Comparison of ENCODE assay signal across 1 cellular context in genomic region chr20:17612287-17612974, GRCh38.
TF ChIP-seq lines count a peak whose summit lies in the region.

No MANE protein-coding gene starts in this region.

TF ChIP-seq in HepG2, 621 proteins besides CTCF, POLR2A, EP300 and RAD21 (continued from another document and continues in another):
- no peak for TF ChIP-seq HMGXB4 (CRISPR knock-in tag; IDR thresholded peaks at IDR 0.05; ENCODE audit: borderline replicate concordance in 1 of 2, low read depth in 1 of 2)
- TF ChIP-seq SNRNP70 (IDR thresholded peaks at IDR 0.05; ENCODE audit: low read depth, low read length): no peak
- 0 out of 2 replicates have a peak, but pooled peaks have one; percentile 40 for TF ChIP-seq ZNF350 (CRISPR knock-in tag; IDR thresholded peaks at IDR 0.05; ENCODE audit: borderline replicate concordance, low read depth)
- 0 out of 2 replicates have a peak, but pooled peaks have one; percentile 24 for TF ChIP-seq ZNF180 (CRISPR knock-in tag; IDR thresholded peaks at IDR 0.05; ENCODE audit: borderline replicate concordance, low read depth)
- TF ChIP-seq ATF7-NPFF (CRISPR knock-in tag; IDR thresholded peaks at IDR 0.05; ENCODE audit: low read depth): peak; percentile 88
- TF ChIP-seq ARID4A (CRISPR knock-in tag; IDR thresholded peaks at IDR 0.05; ENCODE audit: borderline replicate concordance): no peak; the same call in 1 of the 2 replicates
- peak; percentile 21; the same call in 1 of the 2 replicates for TF ChIP-seq ZNF772 (CRISPR knock-in tag; IDR thresholded peaks at IDR 0.05)
- peak; percentile 31 for TF ChIP-seq PHF5A (CRISPR knock-in tag; IDR thresholded peaks at IDR 0.05; ENCODE audit: low read depth, unreplicated experiment)
- TF ChIP-seq ZC3H4 (CRISPR knock-in tag; IDR thresholded peaks at IDR 0.05; ENCODE audit: borderline replicate concordance): no peak
- TF ChIP-seq, protein P1, sequence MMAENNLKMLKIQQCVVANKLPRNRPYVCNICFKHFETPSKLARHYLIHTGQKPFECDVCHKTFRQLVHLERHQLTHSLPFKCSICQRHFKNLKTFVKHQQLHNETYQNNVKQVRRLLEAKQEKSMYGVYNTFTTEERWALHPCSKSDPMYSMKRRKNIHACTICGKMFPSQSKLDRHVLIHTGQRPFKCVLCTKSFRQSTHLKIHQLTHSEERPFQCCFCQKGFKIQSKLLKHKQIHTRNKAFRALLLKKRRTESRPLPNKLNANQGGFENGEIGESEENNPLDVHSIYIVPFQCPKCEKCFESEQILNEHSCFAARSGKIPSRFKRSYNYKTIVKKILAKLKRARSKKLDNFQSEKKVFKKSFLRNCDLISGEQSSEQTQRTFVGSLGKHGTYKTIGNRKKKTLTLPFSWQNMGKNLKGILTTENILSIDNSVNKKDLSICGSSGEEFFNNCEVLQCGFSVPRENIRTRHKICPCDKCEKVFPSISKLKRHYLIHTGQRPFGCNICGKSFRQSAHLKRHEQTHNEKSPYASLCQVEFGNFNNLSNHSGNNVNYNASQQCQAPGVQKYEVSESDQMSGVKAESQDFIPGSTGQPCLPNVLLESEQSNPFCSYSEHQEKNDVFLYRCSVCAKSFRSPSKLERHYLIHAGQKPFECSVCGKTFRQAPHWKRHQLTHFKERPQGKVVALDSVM (CRISPR knock-in tag; IDR thresholded peaks at IDR 0.05): 0 out of 2 replicates have a peak, but pooled peaks have one; percentile 23
- TF ChIP-seq NKX3-1 (CRISPR knock-in tag; IDR thresholded peaks at IDR 0.05): no peak
- peak; percentile 36; the same call in 1 of the 2 replicates for TF ChIP-seq NFKB2 (CRISPR knock-in tag; IDR thresholded peaks at IDR 0.05; ENCODE audit: borderline replicate concordance)
- TF ChIP-seq RARA (CRISPR knock-in tag; IDR thresholded peaks at IDR 0.05): peak; percentile 25; the same call in 1 of the 2 replicates
- TF ChIP-seq ZNF512 (CRISPR knock-in tag; IDR thresholded peaks at IDR 0.05): peak; percentile 36; the same call in 1 of the 2 replicates
- TF ChIP-seq BRCA1 (CRISPR knock-in tag; IDR thresholded peaks at IDR 0.05): peak; percentile 78; the same call in 1 of the 2 replicates
- TF ChIP-seq NCOA5 (CRISPR knock-in tag; IDR thresholded peaks at IDR 0.05): peak; percentile 51; the same call in 1 of the 2 replicates
- TF ChIP-seq CSRNP1 (CRISPR knock-in tag; IDR thresholded peaks at IDR 0.05): 0 out of 2 replicates have a peak, but pooled peaks have one; percentile 11
- TF ChIP-seq ARNT (IDR thresholded peaks at IDR 0.05): no peak
- TF ChIP-seq, protein P2, sequence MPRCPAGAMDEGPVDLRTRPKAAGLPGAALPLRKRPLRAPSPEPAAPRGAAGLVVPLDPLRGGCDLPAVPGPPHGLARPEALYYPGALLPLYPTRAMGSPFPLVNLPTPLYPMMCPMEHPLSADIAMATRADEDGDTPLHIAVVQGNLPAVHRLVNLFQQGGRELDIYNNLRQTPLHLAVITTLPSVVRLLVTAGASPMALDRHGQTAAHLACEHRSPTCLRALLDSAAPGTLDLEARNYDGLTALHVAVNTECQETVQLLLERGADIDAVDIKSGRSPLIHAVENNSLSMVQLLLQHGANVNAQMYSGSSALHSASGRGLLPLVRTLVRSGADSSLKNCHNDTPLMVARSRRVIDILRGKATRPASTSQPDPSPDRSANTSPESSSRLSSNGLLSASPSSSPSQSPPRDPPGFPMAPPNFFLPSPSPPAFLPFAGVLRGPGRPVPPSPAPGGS (CRISPR knock-in tag; IDR thresholded peaks at IDR 0.05): 0 out of 2 replicates have a peak, but pooled peaks have one; percentile 31
- no peak for TF ChIP-seq HNRNPK (IDR thresholded peaks at IDR 0.05; ENCODE audit: low read depth, low read length, poor library complexity, severe bottlenecking)
- TF ChIP-seq, protein P3, sequence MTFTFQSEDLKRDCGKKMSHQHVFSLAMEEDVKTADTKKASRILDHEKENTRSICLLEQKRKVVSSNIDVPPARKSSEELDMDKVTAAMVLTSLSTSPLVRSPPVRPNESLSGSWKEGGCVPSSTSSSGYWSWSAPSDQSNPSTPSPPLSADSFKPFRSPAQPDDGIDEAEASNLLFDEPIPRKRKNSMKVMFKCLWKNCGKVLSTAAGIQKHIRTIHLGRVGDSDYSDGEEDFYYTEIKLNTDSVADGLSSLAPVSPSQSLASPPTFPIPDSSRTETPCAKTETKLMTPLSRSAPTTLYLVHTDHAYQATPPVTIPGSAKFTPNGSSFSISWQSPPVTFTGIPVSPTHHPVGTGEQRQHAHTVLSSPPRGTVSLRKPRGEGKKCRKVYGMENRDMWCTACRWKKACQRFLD (CRISPR knock-in tag; IDR thresholded peaks at IDR 0.05; ENCODE audit: borderline replicate concordance): no peak
- TF ChIP-seq ATF6 (CRISPR knock-in tag; conservative IDR thresholded peaks at IDR 0.05): no peak
- TF ChIP-seq, protein P4, sequence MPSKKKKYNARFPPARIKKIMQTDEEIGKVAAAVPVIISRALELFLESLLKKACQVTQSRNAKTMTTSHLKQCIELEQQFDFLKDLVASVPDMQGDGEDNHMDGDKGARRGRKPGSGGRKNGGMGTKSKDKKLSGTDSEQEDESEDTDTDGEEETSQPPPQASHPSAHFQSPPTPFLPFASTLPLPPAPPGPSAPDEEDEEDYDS (CRISPR knock-in tag; IDR thresholded peaks at IDR 0.05): no peak
- peak; percentile 15; the same call in 1 of the 2 replicates for TF ChIP-seq ZFY (CRISPR knock-in tag; IDR thresholded peaks at IDR 0.05)
- peak; percentile 16; the same call in 1 of the 2 replicates for TF ChIP-seq POLR2AphosphoS2 (IDR thresholded peaks at IDR 0.05; ENCODE audit: low read depth, low read length)
- TF ChIP-seq ZNF451 (CRISPR knock-in tag; IDR thresholded peaks at IDR 0.05): 0 out of 2 replicates have a peak, but pooled peaks have one; percentile 74
- TF ChIP-seq NCOA2 (CRISPR knock-in tag; IDR thresholded peaks at IDR 0.05): 0 out of 2 replicates have a peak, but pooled peaks have one; percentile 3
- TF ChIP-seq MIER3 (CRISPR knock-in tag; IDR thresholded peaks at IDR 0.05; ENCODE audit: borderline replicate concordance): no peak
- no peak for TF ChIP-seq TSC22D2 (CRISPR knock-in tag; IDR thresholded peaks at IDR 0.05; ENCODE audit: borderline replicate concordance)
- TF ChIP-seq ZNF547 (CRISPR knock-in tag; IDR thresholded peaks at IDR 0.05): peak; percentile 45; the same call in 1 of the 2 replicates
- 0 out of 2 replicates have a peak, but pooled peaks have one; percentile 26 for TF ChIP-seq ZNF136 (CRISPR knock-in tag; IDR thresholded peaks at IDR 0.05; ENCODE audit: low read depth)
- TF ChIP-seq, protein P5, sequence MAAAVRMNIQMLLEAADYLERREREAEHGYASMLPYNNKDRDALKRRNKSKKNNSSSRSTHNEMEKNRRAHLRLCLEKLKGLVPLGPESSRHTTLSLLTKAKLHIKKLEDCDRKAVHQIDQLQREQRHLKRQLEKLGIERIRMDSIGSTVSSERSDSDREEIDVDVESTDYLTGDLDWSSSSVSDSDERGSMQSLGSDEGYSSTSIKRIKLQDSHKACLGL (CRISPR knock-in tag; IDR thresholded peaks at IDR 0.05): no peak
- 0 out of 2 replicates have a peak, but pooled peaks have one; percentile 21 for TF ChIP-seq RFXAP (CRISPR knock-in tag; IDR thresholded peaks at IDR 0.05; ENCODE audit: borderline replicate concordance)
- TF ChIP-seq, protein P6, sequence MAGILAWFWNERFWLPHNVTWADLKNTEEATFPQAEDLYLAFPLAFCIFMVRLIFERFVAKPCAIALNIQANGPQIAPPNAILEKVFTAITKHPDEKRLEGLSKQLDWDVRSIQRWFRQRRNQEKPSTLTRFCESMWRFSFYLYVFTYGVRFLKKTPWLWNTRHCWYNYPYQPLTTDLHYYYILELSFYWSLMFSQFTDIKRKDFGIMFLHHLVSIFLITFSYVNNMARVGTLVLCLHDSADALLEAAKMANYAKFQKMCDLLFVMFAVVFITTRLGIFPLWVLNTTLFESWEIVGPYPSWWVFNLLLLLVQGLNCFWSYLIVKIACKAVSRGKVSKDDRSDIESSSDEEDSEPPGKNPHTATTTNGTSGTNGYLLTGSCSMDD (CRISPR knock-in tag; IDR thresholded peaks at IDR 0.05): 0 out of 2 replicates have a peak, but pooled peaks have one; percentile 75
- TF ChIP-seq SCMH1 (CRISPR knock-in tag; IDR thresholded peaks at IDR 0.05; ENCODE audit: borderline replicate concordance): no peak
- no peak for TF ChIP-seq ZNF468 (CRISPR knock-in tag; IDR thresholded peaks at IDR 0.05)
- TF ChIP-seq ZNF549 (CRISPR knock-in tag; IDR thresholded peaks at IDR 0.05): no peak
- no peak for TF ChIP-seq TERF1 (CRISPR knock-in tag; IDR thresholded peaks at IDR 0.05)
- TF ChIP-seq TMF1 (CRISPR knock-in tag; IDR thresholded peaks at IDR 0.05; ENCODE audit: low read depth): 0 out of 2 replicates have a peak, but pooled peaks have one; percentile 48
